20 cellular contexts compared by ENCODE assay signal in genomic region chr11:59114344-59114743, GRCh38. TPM values are rescaled to one million over a fixed set of nuclear protein-coding genes. Genes with fewer than 3 reads are reported as not detected.
A peak's percentile ranks its signal among the peaks of the same experiment; 100 is the strongest.
DNase-seq lines count a peak whose midpoint lies in the region; ATAC-seq, FAIRE-seq and TF ChIP-seq lines count a peak whose summit lies in the region.
"Had no signal": no experiment of that assay in that cellular context is flagged by ENCODE, and none has a peak within 500 bp of the region (broad histone marks: within the 10 kb centered on the region; RNA-seq: fewer than 3 reads in every experiment).

No MANE protein-coding gene starts in this region.

- peaks cover 3% of the 10 kb centered on the region for H3K9me3 ChIP-seq in T-helper 17 cell (ENCODE audit: control insufficient read depth, low read length, poor library complexity, severe bottlenecking)

- no peak for ATAC-seq in activated T-helper 17 cell treated with anti-CD3 and anti-CD28 coated beads, Interleukin-2, amount 50 U/mL, for 72 hours (replicated peaks)
- ATAC-seq in HG02852 (IDR thresholded peaks at IDR 0.05; ENCODE audit: unreplicated experiment), result no peak
- ATAC-seq in T-helper 17 cell, result no peak
- ATAC-seq: GM12878 had no signal

- peaks cover 3% of the 10 kb centered on the region for H3K9me3 Mint-ChIP-seq in activated T-helper 17 cell treated with anti-CD3 and anti-CD28 coated beads, Interleukin-2, amount 50 U/mL, for 72 hours

- no peak for TF ChIP-seq CTCF in 22Rv1 (IDR thresholded peaks at IDR 0.05)

- DNase-seq in GM12892 (ENCODE audit: insufficient read length) (no peak), T-helper 17 cell (no peak), hippocampal formation (lab: John Stamatoyannopoulos, UW) (no peak)
- DNase-seq: C1 segment of cervical spinal cord; Calu3; CD4-positive, alpha-beta memory T cell; COR-L47; DMS153; DND-41; GOT3; HFFc6 had no signal

- peaks cover 35% of the 10 kb centered on the region for H3K4me1 Mint-ChIP-seq in activated T-helper 17 cell treated with anti-CD3 and anti-CD28 coated beads, Interleukin-2, amount 50 U/mL, for 72 hours
- H3K4me1 Mint-ChIP-seq in T-helper 17 cell, result peaks cover 10% of the 10 kb centered on the region

- H3K27ac ChIP-seq in 22Rv1, result peak overlapping the region; percentile 92

- H3K27ac Mint-ChIP-seq in activated T-helper 17 cell treated with anti-CD3 and anti-CD28 coated beads, Interleukin-2, amount 50 U/mL, for 72 hours, result peak overlapping the region; percentile 4
- H3K27ac Mint-ChIP-seq in T-helper 17 cell, result no peak overlapping the region
- H3K27ac Mint-ChIP-seq: CD4-positive, alpha-beta memory T cell; HFFc6 had no signal

- no peaks in the 10 kb centered on the region for H3K27me3 Mint-ChIP-seq in activated T-helper 17 cell treated with anti-CD3 and anti-CD28 coated beads, Interleukin-2, amount 50 U/mL, for 72 hours
- no peaks in the 10 kb centered on the region for H3K27me3 Mint-ChIP-seq in T-helper 17 cell
- H3K27me3 Mint-ChIP-seq: CD4-positive, alpha-beta memory T cell had no signal

- TF ChIP-seq POLR2A in GM12892 (IDR thresholded peaks at IDR 0.05; ENCODE audit: low read depth, low read length), result peak; percentile 66

- H3K4me3 Mint-ChIP-seq in activated T-helper 17 cell treated with anti-CD3 and anti-CD28 coated beads, Interleukin-2, amount 50 U/mL, for 72 hours, result no peak overlapping the region
- H3K4me3 Mint-ChIP-seq in T-helper 17 cell, result no peak overlapping the region
- H3K4me3 Mint-ChIP-seq: CD4-positive, alpha-beta memory T cell; HFFc6 had no signal

- FAIRE-seq in GM12892 (lab: Jason Lieb, UNC), result no peak
- FAIRE-seq: G401.6, GM12878, H54 had no signal

- H3K36me3 Mint-ChIP-seq in activated T-helper 17 cell treated with anti-CD3 and anti-CD28 coated beads, Interleukin-2, amount 50 U/mL, for 72 hours (ENCODE audit: low read depth), result peaks cover 89% of the 10 kb centered on the region
- H3K36me3 Mint-ChIP-seq in T-helper 17 cell (ENCODE audit: low read depth), result no peaks in the 10 kb centered on the region

RNA-seq across cellular contexts. Expression of gene FAM111B, which starts 7.3 kb away (rescaled TPM):
- 43.1 TPM for polyA plus RNA-seq in GM12892 (2012; ENCODE audit: missing spikeins)
- total RNA-seq in activated T-helper 17 cell treated with anti-CD3 and anti-CD28 coated beads, Interleukin-2, amount 50 U/mL, for 72 hours, result 10 to 100 TPM; 51.5 to 64.8 TPM
- 1 to 10 TPM; 1.4 to 2.0 TPM for total RNA-seq in T-helper 17 cell

RNA-seq across cellular contexts. Expression of gene GLYATL1B, which starts 28.2 kb away (rescaled TPM):
- 1.0 TPM for polyA plus RNA-seq in GM12892 (2012; ENCODE audit: missing spikeins)
- total RNA-seq in activated T-helper 17 cell treated with anti-CD3 and anti-CD28 coated beads, Interleukin-2, amount 50 U/mL, for 72 hours, result not detected
- not detected for total RNA-seq in T-helper 17 cell
- total RNA-seq: A172; A673; Calu3; CD4-positive, alpha-beta memory T cell; HFFc6 had no signal
- polyA plus RNA-seq: BJ; CD4-positive, alpha-beta memory T cell had no signal

RNA-seq across cellular contexts. Expression of gene FAM111A, which starts 28.3 kb away (rescaled TPM):
- 51.7 TPM for polyA plus RNA-seq in GM12892 (2012; ENCODE audit: missing spikeins)
- 10 to 100 TPM; 80.2 to 92.7 TPM for total RNA-seq in activated T-helper 17 cell treated with anti-CD3 and anti-CD28 coated beads, Interleukin-2, amount 50 U/mL, for 72 hours
- total RNA-seq in T-helper 17 cell, result 10 to 100 TPM; 60.5 to 63.6 TPM

RNA-seq across cellular contexts. Expression of gene DTX4, which starts 57.6 kb away (rescaled TPM):
- 17.2 TPM for polyA plus RNA-seq in GM12892 (2012; ENCODE audit: missing spikeins)
- under 1 TPM; 0.13 to 0.16 TPM for total RNA-seq in activated T-helper 17 cell treated with anti-CD3 and anti-CD28 coated beads, Interleukin-2, amount 50 U/mL, for 72 hours
- total RNA-seq in T-helper 17 cell, result 1 to 10 TPM; 1.1 to 1.4 TPM

Comparison
In these comparisons a context has a peak if more than half of its experiments do, and no peak if none do; other contexts are left out.
1. RNA of gene FAM111B, which starts 7.3 kb away (total RNA-seq): 51.5 to 64.8 TPM in activated T-helper 17 cell treated with anti-CD3 and anti-CD28 coated beads, Interleukin-2, amount 50 U/mL, for 72 hours; 1.4 to 2.0 TPM in T-helper 17 cell; every median in the first group is over 10 times any median in the second.